ENCODE assay signal across 8 cellular contexts in the genomic region with DNA sequence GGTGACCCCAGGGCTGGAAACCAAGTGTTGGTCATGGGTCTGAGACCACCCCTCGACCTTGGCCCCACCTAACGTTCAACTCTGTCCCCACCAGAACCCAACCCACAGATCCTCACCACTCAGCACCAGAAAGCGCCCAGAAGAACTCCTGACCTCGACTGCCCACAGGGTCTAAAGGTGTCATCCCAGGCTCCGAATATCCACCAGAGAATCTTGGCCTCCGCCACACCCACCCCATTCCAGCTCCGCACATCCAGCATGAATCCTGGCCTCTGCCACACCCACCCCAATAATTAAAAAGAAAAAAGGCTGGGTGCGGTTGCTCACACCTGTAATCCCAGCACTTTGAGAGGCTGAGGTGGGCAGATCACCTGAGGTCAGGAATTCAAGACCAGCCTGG. TPM values are rescaled to one million over a fixed set of nuclear protein-coding genes. Genes with fewer than 3 reads are reported as not detected.
DNase-seq lines count a peak whose midpoint lies in the region; ATAC-seq, FAIRE-seq and TF ChIP-seq lines count a peak whose summit lies in the region.

No MANE protein-coding gene starts in this region.

- no TSS peak for BruUV-seq in Calu3 (replicated peaks; lab: Mats Ljungman, UMichigan)

- H3K27ac ChIP-seq in Peyer's patch = peak overlapping the region; percentile 91 to 99 (median 94)
- H3K27ac ChIP-seq in esophagus (ENCODE audit: low read depth in 2 of 2, low read length in 1 of 2) = peak overlapping the region; percentile 15 to 90
- peak overlapping the region; percentile 44 to 90 (median 66) for H3K27ac ChIP-seq in pancreas
- H3K27ac ChIP-seq in foreskin keratinocyte = no peak overlapping the region

- ATAC-seq in pancreas (no peak), foreskin keratinocyte (no peak), GM18505 (IDR thresholded peaks at IDR 0.05; ENCODE audit: unreplicated experiment) (no peak)

- CTCF ChIA-PET in Calu3 (lab: Charles Lee) = no interaction called here

- peaks cover 38% of the 10 kb centered on the region for H3K4me1 Mint-ChIP-seq in Calu3 (ENCODE audit: low read depth, unreplicated experiment)

- peak overlapping the region; percentile 30 for H3K27ac Mint-ChIP-seq in Calu3 (ENCODE audit: unreplicated experiment)

- H3K36me3 ChIP-seq in Peyer's patch (no peaks in the 10 kb centered on the region), esophagus (ENCODE audit: control insufficient read depth in 2 of 2, insufficient read depth in 2 of 2, low read length in 1 of 2) (no peaks in the 10 kb centered on the region), pancreas (no peaks in the 10 kb centered on the region)

- TF ChIP-seq POLR2A in Peyer's patch (IDR thresholded peaks at IDR 0.05) (peak in 1 of 2 donors; percentile 9), GM18505 (IDR thresholded peaks at IDR 0.05; ENCODE audit: borderline replicate concordance, extremely low read depth, insufficient read depth, insufficient read length) (no peak), lower leg skin (IDR thresholded peaks at IDR 0.05) (no peak)

- DNase-seq in Calu3 = no peak
- peak in 1 of 3 donors; percentile 57 for DNase-seq in Peyer's patch
- DNase-seq in pancreas = no peak
- DNase-seq in foreskin keratinocyte = no peak
- DNase-seq in amygdala (lab: John Stamatoyannopoulos, UW) = no peak
- DNase-seq in lower leg skin (ENCODE audit: low spot score in 2 of 2) = no peak

- H3K4me3 ChIP-seq in Peyer's patch = peak overlapping the region; percentile 85 to 100 (median 93)
- peak overlapping the region; percentile 59 to 91 for H3K4me3 ChIP-seq in esophagus (ENCODE audit: low read depth in 1 of 2, low read length in 2 of 2)
- peak overlapping the region in 3 of 4 donors; percentile 57 to 82 (median 65) for H3K4me3 ChIP-seq in pancreas
- no peak overlapping the region for H3K4me3 ChIP-seq in lower leg skin (ENCODE audit: low read depth, poor library complexity, severe bottlenecking)

- H3K4me3 Mint-ChIP-seq in Calu3 (ENCODE audit: low read depth, unreplicated experiment) = peak overlapping the region; percentile 83

- no peaks in the 10 kb centered on the region for H3K9me3 Mint-ChIP-seq in Calu3 (ENCODE audit: low read depth, unreplicated experiment)

- no peaks in the 10 kb centered on the region for H3K9me3 ChIP-seq in Peyer's patch
- no peaks in the 10 kb centered on the region for H3K9me3 ChIP-seq in esophagus (ENCODE audit: control insufficient read depth in 2 of 2, insufficient read depth in 1 of 2, low read depth in 1 of 2, low read length in 1 of 2)
- no peaks in the 10 kb centered on the region for H3K9me3 ChIP-seq in pancreas

- H3K36me3 Mint-ChIP-seq in Calu3 (ENCODE audit: insufficient read depth, unreplicated experiment) = peaks cover 38% of the 10 kb centered on the region

- H3K27me3 Mint-ChIP-seq in Calu3 (ENCODE audit: unreplicated experiment) = no peaks in the 10 kb centered on the region

- no peaks in the 10 kb centered on the region for H3K27me3 ChIP-seq in Peyer's patch
- H3K27me3 ChIP-seq in esophagus (ENCODE audit: control insufficient read depth in 1 of 2, insufficient read depth in 2 of 2, low read length in 2 of 2) = no peaks in the 10 kb centered on the region
- no peaks in the 10 kb centered on the region for H3K27me3 ChIP-seq in pancreas
- H3K27me3 ChIP-seq in foreskin keratinocyte = no peaks in the 10 kb centered on the region

- peaks cover 11 to 77% (median 34%) of the 10 kb centered on the region in 4 donors for H3K4me1 ChIP-seq in Peyer's patch
- peaks cover 11 to 32% of the 10 kb centered on the region in 2 donors for H3K4me1 ChIP-seq in esophagus (ENCODE audit: control insufficient read depth in 2 of 2, insufficient read depth in 2 of 2, low read length in 1 of 2)
- peaks cover 51 to 52% (median 52%) of the 10 kb centered on the region in 3 donors for H3K4me1 ChIP-seq in pancreas
- peaks cover 2% of the 10 kb centered on the region for H3K4me1 ChIP-seq in foreskin keratinocyte

- no peak for TF ChIP-seq CTCF in Calu3 (IDR thresholded peaks at IDR 0.05; ENCODE audit: unreplicated experiment)
- no peak for TF ChIP-seq CTCF in Peyer's patch (IDR thresholded peaks at IDR 0.05)
- no peak for TF ChIP-seq CTCF in pancreas (IDR thresholded peaks at IDR 0.05)
- TF ChIP-seq CTCF in foreskin keratinocyte (conservative IDR thresholded peaks at IDR 0.05) = no peak
- TF ChIP-seq CTCF in lower leg skin (IDR thresholded peaks at IDR 0.05) = no peak

- 43 to 47% methylated on average over 8 of the region's 8 CpGs for WGBS in esophagus, 2 donors
- 47 to 49% methylated on average over 8 of the region's 8 CpGs for WGBS in pancreas, 2 donors
- 45 to 59% methylated on average over 8 of the region's 8 CpGs for WGBS in lower leg skin, 2 donors

- intact Hi-C loops in Calu3 (cut with micrococcal nuclease; ENCODE audit: unreplicated experiment) (loop anchor here (5.0 kb wide), 1 partner anchor 36 kb away; no protein-coding TSS in a partner anchor), pancreas (cut with DNase I) (loop anchor here in 1 of 3 donors (10.0 kb wide), 1 partner anchor 162 kb away; no protein-coding TSS in a partner anchor), lower leg skin (cut with DNase I; ENCODE audit: low total_unique reads) (no loop called here)

- FAIRE-seq in pancreas (lab: Jason Lieb, UNC) = no peak

RNA-seq across cellular contexts. Expression of a gene that starts 1.3 kb away (rescaled TPM):
- total RNA-seq in Calu3 (2022) = 20.3 and 25.0 TPM in 2 replicates
- 100 to 1,000 TPM in 1 of 4 donors, 10 to 100 TPM in 3; 89.1 to 131 (median 94.7) TPM for total RNA-seq in Peyer's patch
- 10 to 100 TPM in 1 of 2 donors, 1 to 10 TPM in 1; 8.7 to 13.4 TPM for polyA plus RNA-seq in esophagus
- 10 to 100 TPM; 24.7 to 32.7 (median 29.7) TPM for total RNA-seq in pancreas
- polyA plus RNA-seq in pancreas = 10 to 100 TPM; 12.7 to 30.0 TPM
- 18.2 and 19.3 TPM in 2 replicates for total RNA-seq in foreskin keratinocyte
- polyA plus RNA-seq in foreskin keratinocyte = 7.1 and 8.1 TPM in 2 replicates
- 10 to 100 TPM; 38.9 to 49.6 (median 41.5) TPM for total RNA-seq in lower leg skin

RNA-seq across cellular contexts. Expression of a gene that starts 25.7 kb away (rescaled TPM):
- total RNA-seq in Calu3 (2022) (27.6 and 28.2 TPM in 2 replicates), Peyer's patch (10 to 100 TPM; 42.6 to 70.4 (median 55.1) TPM), pancreas (10 to 100 TPM; 14.3 to 17.6 (median 16.3) TPM), foreskin keratinocyte (17.5 and 18.7 TPM in 2 replicates), lower leg skin (10 to 100 TPM; 21.8 to 32.3 (median 31.6) TPM)
- polyA plus RNA-seq in esophagus (10 to 100 TPM; 15.1 to 17.4 TPM), pancreas (10 to 100 TPM; 12.0 to 12.8 TPM), foreskin keratinocyte (21.9 and 23.4 TPM in 2 replicates)
